In the genomic region with DNA sequence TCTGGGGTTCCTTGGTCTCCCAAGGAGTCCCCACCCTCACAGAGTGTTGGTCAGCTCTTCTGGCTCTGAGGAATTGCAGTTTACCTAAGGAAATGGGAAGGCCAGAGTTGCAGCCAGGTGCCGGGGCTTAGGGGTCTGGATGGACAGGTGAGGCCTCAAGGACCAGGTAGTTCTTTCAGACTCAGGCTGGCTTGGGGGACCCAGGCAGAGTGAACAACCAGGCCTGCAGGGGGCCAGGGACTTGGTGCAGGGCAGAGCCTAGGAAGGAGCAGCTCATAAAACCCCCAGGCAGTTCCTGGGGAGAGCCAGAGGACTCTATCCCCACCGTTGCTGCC, we compare ENCODE assay signal across 21 cellular contexts. TPM values are rescaled to one million over a fixed set of nuclear protein-coding genes. Genes with fewer than 3 reads are reported as not detected.
"Had no signal": no experiment of that assay in that cellular context is flagged by ENCODE, and none has a peak within 500 bp of the region (broad histone marks: within the 10 kb centered on the region; RNA-seq: fewer than 3 reads in every experiment).

No MANE protein-coding gene starts in this region.

- H3K4me3 ChIP-seq: lung, psoas muscle had no signal

- H3K36me3 Mint-ChIP-seq: brain had no signal

- H3K9me3 ChIP-seq: psoas muscle had no signal

- DNase-seq: activated CD4-positive, alpha-beta T cell treated with anti-CD3 and anti-CD28 coated beads, Interleukin-2, amount 50 U/mL, for 1 hour; activated CD4-positive, CD25-positive, alpha-beta regulatory T cell; activated gamma-delta T cell; activated T-cell treated with anti-CD3 and anti-CD28 coated beads, Interleukin-2, amount 50 U/mL, for 4 hours; amygdala; effector memory CD8-positive, alpha-beta T cell; hypothalamus; naive thymus-derived CD4-positive, alpha-beta T cell; nucleus accumbens; psoas muscle; stimulated activated CD4-positive, alpha-beta T cell treated with anti-CD3 and anti-CD28 coated beads, Interleukin-4, amount 100 ng/mL, for 4 hours had no signal

- H3K4me3 Mint-ChIP-seq: activated naive CD8-positive, alpha-beta T cell; activated T-cell treated with anti-CD3 and anti-CD28 coated beads, Interleukin-2, amount 50 U/mL, for 4 hours; brain; dendritic cell treated with granulocyte-macrophage colony-stimulating factor and Interleukin-4, amounts not matched to agents 40 ng/mL and 50 ng/mL, for 4 days; effector memory CD8-positive, alpha-beta T cell; naive thymus-derived CD4-positive, alpha-beta T cell; T-helper 1 cell treated with Interleukin-12 subunit alpha and Interleukin-12 subunit beta and Interleukin-4 antibody, amounts not matched to agents 30 μg/mL and 1 μg/mL, for 36 hours had no signal

- ATAC-seq: naive thymus-derived CD4-positive, alpha-beta T cell; psoas muscle; SK-N-SH treated with all-trans-retinoic acid at 6 μM for 48 hours had no signal

- H3K9me3 Mint-ChIP-seq: brain; dendritic cell treated with granulocyte-macrophage colony-stimulating factor and Interleukin-4, amounts not matched to agents 40 ng/mL and 50 ng/mL, for 4 days; effector memory CD8-positive, alpha-beta T cell had no signal

- H3K27ac Mint-ChIP-seq: activated naive CD8-positive, alpha-beta T cell; brain; dendritic cell treated with granulocyte-macrophage colony-stimulating factor and Interleukin-4, amounts not matched to agents 40 ng/mL and 50 ng/mL, for 4 days; naive thymus-derived CD4-positive, alpha-beta T cell; T-helper 1 cell treated with Interleukin-12 subunit alpha and Interleukin-12 subunit beta and Interleukin-4 antibody, amounts not matched to agents 30 μg/mL and 1 μg/mL, for 36 hours had no signal

- H3K27ac ChIP-seq: psoas muscle had no signal

RNA-seq across cellular contexts. Expression of gene OPN4, which starts 9.3 kb away (rescaled TPM):
- total RNA-seq: activated T-cell treated with anti-CD3 and anti-CD28 coated beads, Interleukin-2, amount 50 U/mL, for 4 hours; epithelial cell of proximal tubule; glomerular endothelial cell; mononuclear cell; naive thymus-derived CD4-positive, alpha-beta T cell; urinary bladder had no signal
- polyA plus RNA-seq: lung; naive thymus-derived CD4-positive, alpha-beta T cell had no signal

RNA-seq across cellular contexts. Expression of gene LDB3, which starts 23.2 kb away (rescaled TPM):
- total RNA-seq: epithelial cell of proximal tubule, glomerular endothelial cell, mononuclear cell had no signal
- polyA plus RNA-seq: naive thymus-derived CD4-positive, alpha-beta T cell had no signal
